In genomic region chr3:170524072-170524471, GRCh38 we compare ENCODE assay signal across 16 cellular contexts.
DNase-seq lines count a peak whose midpoint lies in the region; ATAC-seq and TF ChIP-seq lines count a peak whose summit lies in the region.
"Had no signal": no experiment of that assay in that cellular context is flagged by ENCODE, and none has a peak within 500 bp of the region (broad histone marks: within the 10 kb centered on the region; RNA-seq: fewer than 3 reads in every experiment).

No MANE protein-coding gene starts in this region.

- no peak overlapping the region for H3K4ac ChIP-seq in H9 (ENCODE audit: low read depth, low read length)

- H3K9me3 Mint-ChIP-seq in nephron (no peaks in the 10 kb centered on the region), H9 (no peaks in the 10 kb centered on the region)
- H3K9me3 Mint-ChIP-seq: activated naive CD8-positive, alpha-beta T cell treated with anti-CD3 and anti-CD28 coated beads, Interleukin-2, amount 10 ng/mL, durations not matched to agents 7 days and 5 days; CD4-positive, alpha-beta memory T cell had no signal

- no peak overlapping the region for H3K14ac ChIP-seq in H9 (ENCODE audit: insufficient read depth, low read length)

- H2BK120ac ChIP-seq in H9 (ENCODE audit: low read depth, low read length, poor library complexity, severe bottlenecking): no peak overlapping the region

- no peaks in the 10 kb centered on the region for H3K36me3 ChIP-seq in brain microvascular endothelial cell (replicated peaks)
- no peaks in the 10 kb centered on the region for H3K36me3 ChIP-seq in PC-3 (ENCODE audit: low read depth, low read length)
- H3K36me3 ChIP-seq: cardiac muscle cell, uterus had no signal

- peaks cover 3% of the 10 kb centered on the region for H3K27me3 Mint-ChIP-seq in nephron (ENCODE audit: low read depth)
- H3K27me3 Mint-ChIP-seq in H9 (ENCODE audit: low read depth): no peaks in the 10 kb centered on the region
- H3K27me3 Mint-ChIP-seq: CD4-positive, alpha-beta memory T cell had no signal

- H3K4me2 ChIP-seq in PC-3 (ENCODE audit: low read length) (no peak overlapping the region), H9 (ENCODE audit: insufficient read depth, insufficient read length, low read length) (no peak overlapping the region)

- no peak overlapping the region for H2BK15ac ChIP-seq in H9 (ENCODE audit: low read depth, low read length)

- no peak overlapping the region for H4K5ac ChIP-seq in H9 (ENCODE audit: insufficient read length, low read depth, low read length)

- H2AK5ac ChIP-seq in H9 (ENCODE audit: insufficient read length, low read length): no peak overlapping the region

- H3K36me3 Mint-ChIP-seq in nephron (ENCODE audit: low read depth): no peaks in the 10 kb centered on the region
- H3K36me3 Mint-ChIP-seq in H9 (ENCODE audit: insufficient read depth in 1 of 3, low read depth in 3 of 3): no peaks in the 10 kb centered on the region
- H3K36me3 Mint-ChIP-seq: activated CD8-positive, alpha-beta memory T cell treated with anti-CD3 and anti-CD28 coated beads, Interleukin-2, amount 10 ng/mL, durations not matched to agents 7 days and 5 days; activated naive CD8-positive, alpha-beta T cell treated with anti-CD3 and anti-CD28 coated beads, Interleukin-2, amount 10 ng/mL, durations not matched to agents 7 days and 5 days; CD4-positive, alpha-beta memory T cell had no signal

- in situ Hi-C loops in brain microvascular endothelial cell (cut with HindIII; ENCODE audit: low pct_ligation_motif_present, low sequenced_read_pairs): no loop called here

- H3K79me2 ChIP-seq in PC-3 (ENCODE audit: low read length) (no peaks in the 10 kb centered on the region), H9 (ENCODE audit: insufficient read depth, low read length) (no peaks in the 10 kb centered on the region)

- intact Hi-C loops in PC-3 (cut with micrococcal nuclease): no loop called here

- no peaks in the 10 kb centered on the region for H3K79me1 ChIP-seq in H9 (ENCODE audit: insufficient read depth, low read depth, low read length, poor library complexity, severe bottlenecking)

- no peak for ATAC-seq in GM21360 (IDR thresholded peaks at IDR 0.05; ENCODE audit: unreplicated experiment)
- no peak; the same call in 1 of the 2 replicates for ATAC-seq in PC-3
- ATAC-seq: activated CD8-positive, alpha-beta memory T cell treated with anti-CD3 and anti-CD28 coated beads, Interleukin-2, amount 10 ng/mL, durations not matched to agents 7 days and 5 days; Right ventricle myocardium inferior had no signal

- POLR2A ChIA-PET in PC-3 (lab: Charles Lee; ENCODE audit: unreplicated experiment): no interaction called here

- H4K20me1 ChIP-seq in PC-3 (ENCODE audit: low read length) (no peaks in the 10 kb centered on the region), H9 (ENCODE audit: control insufficient read depth, insufficient read depth, insufficient read length) (no peaks in the 10 kb centered on the region)

- H3K9me3 ChIP-seq in PC-3 (ENCODE audit: low read length) (no peaks in the 10 kb centered on the region), H9 (ENCODE audit: control insufficient read depth, low read depth, low read length) (no peaks in the 10 kb centered on the region)
- H3K9me3 ChIP-seq: uterus had no signal

- H2BK20ac ChIP-seq in H9 (ENCODE audit: low read depth, low read length, poor library complexity, severe bottlenecking): no peak overlapping the region

- DNase-seq in NCI-H748 (lab: John Stamatoyannopoulos, UW; ENCODE audit: unreplicated experiment) (peak; percentile 20), NCI-H748 treated with DMSO at 0.1 percent for 48 hours (lab: John Stamatoyannopoulos, UW) (no peak), NCI-H1105 (lab: John Stamatoyannopoulos, UW) (peak; percentile 27), brain microvascular endothelial cell (peak; percentile 12), PC-3 (no peak), H9 (no peak)
- DNase-seq: activated CD8-positive, alpha-beta memory T cell treated with anti-CD3 and anti-CD28 coated beads, Interleukin-2, amount 10 ng/mL, durations not matched to agents 7 days and 5 days; activated naive CD8-positive, alpha-beta T cell treated with anti-CD3 and anti-CD28 coated beads, Interleukin-2, amount 10 ng/mL, durations not matched to agents 7 days and 5 days; CD4-positive, alpha-beta memory T cell; KG1; nucleus accumbens; uterus had no signal

- no peak overlapping the region for H3K4me3 Mint-ChIP-seq in nephron
- H3K4me3 Mint-ChIP-seq in H9: no peak overlapping the region
- H3K4me3 Mint-ChIP-seq: activated CD8-positive, alpha-beta memory T cell treated with anti-CD3 and anti-CD28 coated beads, Interleukin-2, amount 10 ng/mL, durations not matched to agents 7 days and 5 days; activated naive CD8-positive, alpha-beta T cell treated with anti-CD3 and anti-CD28 coated beads, Interleukin-2, amount 10 ng/mL, durations not matched to agents 7 days and 5 days; CD4-positive, alpha-beta memory T cell had no signal

- no peak overlapping the region for H2BK12ac ChIP-seq in H9 (ENCODE audit: insufficient read length, low read depth, low read length)

- H3K23ac ChIP-seq in H9 (ENCODE audit: insufficient read length, low read depth, low read length): no peak overlapping the region

- H3T11ph ChIP-seq in H9 (ENCODE audit: low read length): no peak overlapping the region

- H4K8ac ChIP-seq in H9 (replicated peaks; ENCODE audit: insufficient read length, low read depth, low read length): no peak overlapping the region

- no peak overlapping the region for H3K9ac ChIP-seq in PC-3 (ENCODE audit: low read length)
- no peak overlapping the region for H3K9ac ChIP-seq in H9 (ENCODE audit: extremely low read depth, insufficient read length, low read length)

- no peaks in the 10 kb centered on the region for H3F3A ChIP-seq in PC-3 (ENCODE audit: low read length, unreplicated experiment)

- no peak for TF ChIP-seq CTCF in brain microvascular endothelial cell (IDR thresholded peaks at IDR 0.05; ENCODE audit: low read depth, low read length, missing control alignments)
- TF ChIP-seq CTCF in nephron (IDR thresholded peaks at IDR 0.05; ENCODE audit: unreplicated experiment in 3 of 3): no peak
- TF ChIP-seq CTCF in PC-3 (conservative IDR thresholded peaks at IDR 0.05; ENCODE audit: low read depth, low read length): no peak
- no peak for TF ChIP-seq CTCF in H9 (conservative IDR thresholded peaks at IDR 0.05)

- no peaks in the 10 kb centered on the region for H3K23me2 ChIP-seq in H9 (ENCODE audit: insufficient read length, low read depth, low read length, poor library complexity, severe bottlenecking)

- H3K56ac ChIP-seq in H9 (ENCODE audit: insufficient read length, low read depth, low read length): no peak overlapping the region

- H3K9me2 ChIP-seq in PC-3 (replicated peaks; ENCODE audit: low read length): no peaks in the 10 kb centered on the region

- BruUV-seq in PC-3 (replicated peaks; lab: Mats Ljungman, UMichigan): no TSS peak

- H3K4me1 Mint-ChIP-seq in nephron (peaks cover 21% of the 10 kb centered on the region), H9 (peaks cover 5 to 6% of the 10 kb centered on the region in 2 experiments; a peak in 3 of 4 replicates)
- H3K4me1 Mint-ChIP-seq: activated naive CD8-positive, alpha-beta T cell treated with anti-CD3 and anti-CD28 coated beads, Interleukin-2, amount 10 ng/mL, durations not matched to agents 7 days and 5 days; CD4-positive, alpha-beta memory T cell had no signal

- H3K27ac Mint-ChIP-seq in nephron: peak overlapping the region in 2 of 3 experiments; percentile 8 to 12
- no peak overlapping the region for H3K27ac Mint-ChIP-seq in H9
- H3K27ac Mint-ChIP-seq: activated CD8-positive, alpha-beta memory T cell treated with anti-CD3 and anti-CD28 coated beads, Interleukin-2, amount 10 ng/mL, durations not matched to agents 7 days and 5 days; activated naive CD8-positive, alpha-beta T cell treated with anti-CD3 and anti-CD28 coated beads, Interleukin-2, amount 10 ng/mL, durations not matched to agents 7 days and 5 days; CD4-positive, alpha-beta memory T cell had no signal

- no peak overlapping the region for H3K27ac ChIP-seq in brain microvascular endothelial cell
- no peak overlapping the region for H3K27ac ChIP-seq in PC-3 (ENCODE audit: low read length)
- no peak overlapping the region for H3K27ac ChIP-seq in H9 (ENCODE audit: insufficient read length, low read depth, low read length)
- H3K27ac ChIP-seq: cardiac muscle cell, uterus had no signal

- H3K27me3 ChIP-seq in brain microvascular endothelial cell (replicated peaks): no peaks in the 10 kb centered on the region
- H3K27me3 ChIP-seq in PC-3 (ENCODE audit: low read length): no peaks in the 10 kb centered on the region
- no peaks in the 10 kb centered on the region for H3K27me3 ChIP-seq in H9 (ENCODE audit: insufficient read depth, low read length)
- H3K27me3 ChIP-seq: cardiac muscle cell, uterus had no signal

- CTCF ChIA-PET in PC-3 (lab: Charles Lee): interaction anchor here (0.6 kb wide), 1 partner anchor 166 kb away, joined by 4 read pairs; the partner anchor contains the start of gene SKIL

- H3K4me1 ChIP-seq in PC-3 (ENCODE audit: insufficient read depth, low read length) (peaks cover 13% of the 10 kb centered on the region), H9 (ENCODE audit: insufficient read depth, low read length) (no peaks in the 10 kb centered on the region)
- H3K4me1 ChIP-seq: uterus had no signal

- H3K18ac ChIP-seq in H9 (ENCODE audit: insufficient read length, low read depth, low read length): no peak overlapping the region

- H4K91ac ChIP-seq in H9 (ENCODE audit: insufficient read length, low read depth, low read length): no peak overlapping the region

- H3K4me3 ChIP-seq in brain microvascular endothelial cell (ENCODE audit: low read depth, low read length) (no peak overlapping the region), PC-3 (ENCODE audit: low read length) (no peak overlapping the region)
- H3K4me3 ChIP-seq: cardiac muscle cell, uterus had no signal

- H2AFZ ChIP-seq in PC-3 (ENCODE audit: low read length) (no peak overlapping the region), H9 (ENCODE audit: low read length) (no peak overlapping the region)

- H2BK5ac ChIP-seq in H9 (ENCODE audit: insufficient read length, low read length): no peak overlapping the region

Comparison
In these comparisons a context has a peak if more than half of its experiments do, and no peak if none do; other contexts are left out.
1. DNase-seq: peak in NCI-H748 (single experiment), NCI-H1105 (single experiment) and brain microvascular endothelial cell (single experiment); none in NCI-H748 treated with DMSO at 0.1 percent for 48 hours (single experiment), PC-3 (single experiment) and H9 (single experiment).
2. H3K27ac Mint-ChIP-seq: peak in nephron (2 of 3); none in H9 (0 of 3).